In genomic region chr9:136799079-136799853, GRCh38 we compare ENCODE assay signal across 9 cellular contexts. TPM values are rescaled to one million over a fixed set of nuclear protein-coding genes. Genes with fewer than 3 reads are reported as not detected.
A peak's percentile ranks its signal among the peaks of the same experiment; 100 is the strongest.
DNase-seq lines count a peak whose midpoint lies in the region; ATAC-seq, FAIRE-seq and TF ChIP-seq lines count a peak whose summit lies in the region.
"Had no signal": no experiment of that assay in that cellular context is flagged by ENCODE, and none has a peak within 500 bp of the region (broad histone marks: within the 10 kb centered on the region; RNA-seq: fewer than 3 reads in every experiment).

No MANE protein-coding gene starts in this region.

- H3K36me3 ChIP-seq in CD4-positive, CD25-positive, alpha-beta regulatory T cell (ENCODE audit: control insufficient read depth, insufficient read depth, low read length) = no peaks in the 10 kb centered on the region
- H3K36me3 ChIP-seq in astrocyte (ENCODE audit: insufficient read depth, low read length) = no peaks in the 10 kb centered on the region

- no peaks in the 10 kb centered on the region for H3K27me3 ChIP-seq in CD4-positive, CD25-positive, alpha-beta regulatory T cell (ENCODE audit: control insufficient read depth, insufficient read depth, low read length)
- H3K27me3 ChIP-seq in astrocyte (ENCODE audit: insufficient read depth, low read length) (peaks cover 33% of the 10 kb centered on the region), mononuclear cell (ENCODE audit: insufficient read depth, low read length) (peaks cover 20% of the 10 kb centered on the region)

- H3K27me3 Mint-ChIP-seq in CD4-positive, CD25-positive, alpha-beta regulatory T cell = peaks cover 34% of the 10 kb centered on the region
- peaks cover 9% of the 10 kb centered on the region for H3K27me3 Mint-ChIP-seq in IgD-negative memory B cell
- H3K27me3 Mint-ChIP-seq in astrocyte (ENCODE audit: low read depth, unreplicated experiment) = no peaks in the 10 kb centered on the region

- peaks cover 0 to 44% (median 8%) of the 10 kb centered on the region in 4 donors for H3K4me1 Mint-ChIP-seq in CD4-positive, CD25-positive, alpha-beta regulatory T cell
- H3K4me1 Mint-ChIP-seq in IgD-negative memory B cell (peaks cover 6 to 20% (median 8%) of the 10 kb centered on the region in 3 donors), astrocyte (ENCODE audit: low read depth, unreplicated experiment) (peaks cover 18% of the 10 kb centered on the region)

- H3K4me3 ChIP-seq in CD4-positive, CD25-positive, alpha-beta regulatory T cell (ENCODE audit: low read depth, low read length) = no peak overlapping the region
- H3K4me3 ChIP-seq in astrocyte (ENCODE audit: insufficient read depth, low read depth, low read length) = no peak overlapping the region
- peak overlapping the region; percentile 26 for H3K4me3 ChIP-seq in mononuclear cell (ENCODE audit: low read length)

- H3K9me3 ChIP-seq in CD4-positive, CD25-positive, alpha-beta regulatory T cell (ENCODE audit: control insufficient read depth in 2 of 2, low read length in 2 of 2) = no peaks in the 10 kb centered on the region
- H3K9me3 ChIP-seq in astrocyte (ENCODE audit: insufficient read depth, low read depth, low read length) = no peaks in the 10 kb centered on the region
- no peaks in the 10 kb centered on the region for H3K9me3 ChIP-seq in mononuclear cell (ENCODE audit: low read depth, low read length)

- TF ChIP-seq CTCF in astrocyte (IDR thresholded peaks at IDR 0.05; ENCODE audit: insufficient read depth, low read depth, low read length) = no peak

- no peak overlapping the region for H3K27ac Mint-ChIP-seq in CD4-positive, CD25-positive, alpha-beta regulatory T cell
- H3K27ac Mint-ChIP-seq in IgD-negative memory B cell (peak overlapping the region in 2 of 3 donors; percentile 50 to 91), astrocyte (ENCODE audit: unreplicated experiment) (no peak overlapping the region)

- peak overlapping the region; percentile 66 for H3K4me2 ChIP-seq in astrocyte (ENCODE audit: low read length)

- FAIRE-seq in astrocyte (lab: Jason Lieb, UNC) = no peak

- H3K36me3 Mint-ChIP-seq in CD4-positive, CD25-positive, alpha-beta regulatory T cell = no peaks in the 10 kb centered on the region
- peaks cover under 1% of the 10 kb centered on the region for H3K36me3 Mint-ChIP-seq in IgD-negative memory B cell
- peaks cover 2% of the 10 kb centered on the region for H3K36me3 Mint-ChIP-seq in astrocyte (ENCODE audit: low read depth, unreplicated experiment)

- ATAC-seq in CD4-positive, CD25-positive, alpha-beta regulatory T cell (ENCODE audit: low read depth in 2 of 2) = no peak
- ATAC-seq in HG03135 (IDR thresholded peaks at IDR 0.05; ENCODE audit: unreplicated experiment) = no peak

- peaks cover 29% of the 10 kb centered on the region for H3K4me1 ChIP-seq in CD4-positive, CD25-positive, alpha-beta regulatory T cell (ENCODE audit: control insufficient read depth, insufficient read depth, low read length, poor library complexity, severe bottlenecking)
- H3K4me1 ChIP-seq in astrocyte (ENCODE audit: insufficient read depth, low read length) = peaks cover 6% of the 10 kb centered on the region
- H3K4me1 ChIP-seq in mononuclear cell (ENCODE audit: insufficient read depth, low read length) = peaks cover 32% of the 10 kb centered on the region

- H4K20me1 ChIP-seq in astrocyte (ENCODE audit: insufficient read depth, low read length) = peaks cover 7% of the 10 kb centered on the region

- H3K79me2 ChIP-seq in astrocyte (ENCODE audit: insufficient read depth, low read length) = no peaks in the 10 kb centered on the region

- no peaks in the 10 kb centered on the region for H3K9me3 Mint-ChIP-seq in CD4-positive, CD25-positive, alpha-beta regulatory T cell
- H3K9me3 Mint-ChIP-seq in IgD-negative memory B cell = no peaks in the 10 kb centered on the region
- H3K9me3 Mint-ChIP-seq in astrocyte (ENCODE audit: unreplicated experiment) = no peaks in the 10 kb centered on the region

- H3K4me3 Mint-ChIP-seq in CD4-positive, CD25-positive, alpha-beta regulatory T cell = peak overlapping the region in 3 of 4 donors; percentile 55 to 87 (median 73)
- peak overlapping the region; percentile 52 to 95 (median 89) for H3K4me3 Mint-ChIP-seq in IgD-negative memory B cell
- H3K4me3 Mint-ChIP-seq in astrocyte (ENCODE audit: unreplicated experiment) = no peak overlapping the region

- DNase-seq in CD4-positive, CD25-positive, alpha-beta regulatory T cell = no peak
- DNase-seq in astrocyte (ENCODE audit: low read depth) (no peak), SKM-1 treated with dmso at 0.1 percent for 144 hours (lab: John Stamatoyannopoulos, UW; ENCODE audit: unreplicated experiment) (no peak), SW 1271 (lab: John Stamatoyannopoulos, UW) (no peak)
- DNase-seq in activated effector memory CD4-positive, alpha-beta T cell treated with anti-CD3 and anti-CD28 coated beads, Interleukin-2, amount 50 U/mL, for 16 hours = no peak

- H3K27ac ChIP-seq in CD4-positive, CD25-positive, alpha-beta regulatory T cell (ENCODE audit: insufficient read depth, low read length, poor library complexity, severe bottlenecking) = no peak overlapping the region
- no peak overlapping the region for H3K27ac ChIP-seq in astrocyte (ENCODE audit: low read depth, low read length)

- no peak overlapping the region for H3K9ac ChIP-seq in astrocyte (ENCODE audit: low read length)

- H2AFZ ChIP-seq in astrocyte (ENCODE audit: low read depth, low read length) = no peak overlapping the region

RNA-seq across cellular contexts. Expression of gene CCDC183, which starts 3.1 kb away (rescaled TPM):
- total RNA-seq in CD4-positive, CD25-positive, alpha-beta regulatory T cell = 2.3 TPM
- polyA plus RNA-seq in CD4-positive, CD25-positive, alpha-beta regulatory T cell = under 1 TPM in 3 of 4 donors, not detected in 1; 0.16 to 0.72 (median 0.58) TPM
- polyA plus RNA-seq in IgD-negative memory B cell = 0.78 TPM
- total RNA-seq in astrocyte = 0.84 and 1.3 TPM in 2 replicates
- 1.7 TPM for total RNA-seq in mononuclear cell

RNA-seq across cellular contexts. Expression of gene TMEM141, which starts 8.1 kb away (rescaled TPM):
- total RNA-seq in CD4-positive, CD25-positive, alpha-beta regulatory T cell = 20.7 TPM
- polyA plus RNA-seq in CD4-positive, CD25-positive, alpha-beta regulatory T cell = 10 to 100 TPM; 28.2 to 39.3 (median 35.5) TPM
- polyA plus RNA-seq in IgD-negative memory B cell = 45.9 TPM
- total RNA-seq in astrocyte (40.8 and 46.4 TPM in 2 replicates), mononuclear cell (16.1 TPM)

RNA-seq across cellular contexts. Expression of gene RABL6, which starts 8.5 kb away (rescaled TPM):
- total RNA-seq in CD4-positive, CD25-positive, alpha-beta regulatory T cell = 63.6 TPM
- polyA plus RNA-seq in CD4-positive, CD25-positive, alpha-beta regulatory T cell = 10 to 100 TPM in 2 of 4 donors, 1 to 10 TPM in 2; 9.4 to 13.9 (median 10.6) TPM
- polyA plus RNA-seq in IgD-negative memory B cell = 19.7 TPM
- 62.0 and 69.4 TPM in 2 replicates for total RNA-seq in astrocyte
- 36.4 TPM for total RNA-seq in mononuclear cell

RNA-seq across cellular contexts. Expression of gene LCN15, which starts 34.9 kb away (rescaled TPM):
- total RNA-seq in CD4-positive, CD25-positive, alpha-beta regulatory T cell = not detected
- polyA plus RNA-seq in CD4-positive, CD25-positive, alpha-beta regulatory T cell = not detected
- polyA plus RNA-seq in IgD-negative memory B cell = not detected
- total RNA-seq in astrocyte (not detected in 2 replicates), mononuclear cell (not detected)
- polyA plus RNA-seq: adipose tissue had no signal

RNA-seq across cellular contexts. Expression of gene LCN8, which starts 41.2 kb away (rescaled TPM):
- not detected for total RNA-seq in CD4-positive, CD25-positive, alpha-beta regulatory T cell
- polyA plus RNA-seq in CD4-positive, CD25-positive, alpha-beta regulatory T cell = not detected
- polyA plus RNA-seq in IgD-negative memory B cell = 0.44 TPM
- not detected in 2 replicates for total RNA-seq in astrocyte
- not detected for total RNA-seq in mononuclear cell
- polyA plus RNA-seq: adipose tissue had no signal

Comparison
In these comparisons a context has a peak if more than half of its experiments do, and no peak if none do; other contexts are left out.
1. H3K27ac Mint-ChIP-seq: peak in IgD-negative memory B cell (2 of 3); none in CD4-positive, CD25-positive, alpha-beta regulatory T cell (0 of 3) and astrocyte (single experiment).